Comparison of ENCODE assay signal across 19 cellular contexts in the genomic region with DNA sequence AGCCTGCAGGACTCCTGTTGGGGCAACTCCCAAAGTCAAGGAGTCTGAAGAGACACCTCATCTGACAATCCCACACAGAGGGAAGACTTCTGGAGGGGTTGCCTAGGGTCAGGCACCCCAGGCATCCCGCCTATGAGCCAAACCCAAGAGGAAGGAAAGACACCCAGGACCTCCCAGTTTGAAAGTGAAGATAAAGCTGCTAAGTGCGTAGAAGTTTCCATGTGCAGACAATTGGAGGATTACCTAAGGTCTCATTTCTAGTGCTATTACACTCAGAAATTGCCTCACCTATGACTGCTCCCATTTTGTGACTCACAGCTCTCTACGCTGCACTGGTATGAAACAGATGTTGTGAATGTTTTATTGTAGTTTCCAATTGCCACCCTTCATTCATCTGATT.
DNase-seq lines count a peak whose midpoint lies in the region; ATAC-seq, FAIRE-seq and TF ChIP-seq lines count a peak whose summit lies in the region.
"Had no signal": no experiment of that assay in that cellular context is flagged by ENCODE, and none has a peak within 500 bp of the region (broad histone marks: within the 10 kb centered on the region; RNA-seq: fewer than 3 reads in every experiment).

No MANE protein-coding gene starts in this region.

- H3K4me2 ChIP-seq in astrocyte (ENCODE audit: low read length): no peak overlapping the region

- no peak for FAIRE-seq in astrocyte (lab: Jason Lieb, UNC)
- FAIRE-seq: GM19239, islet of Langerhans, urothelium cell line had no signal

- H3K4me3 ChIP-seq in AG04449 (ENCODE audit: low read depth, low read length): no peak overlapping the region
- H3K4me3 ChIP-seq in astrocyte (ENCODE audit: insufficient read depth, low read depth, low read length): no peak overlapping the region
- H3K4me3 ChIP-seq: adrenal gland had no signal

- H3K4me3 Mint-ChIP-seq in HFFc6: no peak overlapping the region
- no peak overlapping the region for H3K4me3 Mint-ChIP-seq in astrocyte (ENCODE audit: unreplicated experiment)
- H3K4me3 Mint-ChIP-seq: stimulated activated memory B cell treated with anti-CD40 and anti-IgM and Interleukin-4, amounts not matched to agents 10 μg/mL and 1 μg/mL and 100 μg/mL, for 72 hours had no signal

- H2AFZ ChIP-seq in astrocyte (ENCODE audit: low read depth, low read length): no peak overlapping the region

- no peaks in the 10 kb centered on the region for H4K20me1 ChIP-seq in astrocyte (ENCODE audit: insufficient read depth, low read length)

- H3K4me1 ChIP-seq in astrocyte (ENCODE audit: insufficient read depth, low read length): peaks cover 4% of the 10 kb centered on the region

- no peaks in the 10 kb centered on the region for H3K79me2 ChIP-seq in astrocyte (ENCODE audit: insufficient read depth, low read length)

- H3K4me1 Mint-ChIP-seq in HFFc6 (ENCODE audit: low read depth): peaks cover 28% of the 10 kb centered on the region
- H3K4me1 Mint-ChIP-seq in astrocyte (ENCODE audit: low read depth, unreplicated experiment): peaks cover 21% of the 10 kb centered on the region
- H3K4me1 Mint-ChIP-seq: stimulated activated memory B cell treated with anti-CD40 and anti-IgM and Interleukin-4, amounts not matched to agents 10 μg/mL and 1 μg/mL and 100 μg/mL, for 72 hours had no signal

- H3K36me3 Mint-ChIP-seq in HFFc6 (ENCODE audit: low read depth) (no peaks in the 10 kb centered on the region), astrocyte (ENCODE audit: low read depth, unreplicated experiment) (peaks cover 2% of the 10 kb centered on the region)
- H3K36me3 Mint-ChIP-seq: stimulated activated memory B cell treated with anti-CD40 and anti-IgM and Interleukin-4, amounts not matched to agents 10 μg/mL and 1 μg/mL and 100 μg/mL, for 72 hours had no signal

- H3K27ac ChIP-seq in astrocyte (ENCODE audit: low read depth, low read length): no peak overlapping the region
- H3K27ac ChIP-seq: adrenal gland had no signal

- H3K9me3 ChIP-seq in astrocyte (ENCODE audit: insufficient read depth, low read depth, low read length): no peaks in the 10 kb centered on the region
- H3K9me3 ChIP-seq: adrenal gland had no signal

- CTCF ChIA-PET in AG04449 (lab: Yijun Ruan, JAX): interaction anchor here (2.1 to 5.1 kb wide), 2 partner anchors 9 to 324 kb away, joined by 20 to 22 read pairs; partner anchors contain the start of gene SLIT3

- no peaks in the 10 kb centered on the region for H3K27me3 ChIP-seq in astrocyte (ENCODE audit: insufficient read depth, low read length)
- H3K27me3 ChIP-seq: adrenal gland had no signal

- no peak for TF ChIP-seq CTCF in AG04449 (IDR thresholded peaks at IDR 0.05; ENCODE audit: insufficient read depth, low read length, missing control alignments)
- no peak for TF ChIP-seq CTCF in HFFc6 (IDR thresholded peaks at IDR 0.05)
- TF ChIP-seq CTCF in astrocyte (IDR thresholded peaks at IDR 0.05; ENCODE audit: insufficient read depth, low read depth, low read length): no peak
- TF ChIP-seq CTCF in GM13976 (IDR thresholded peaks at IDR 0.05; ENCODE audit: borderline replicate concordance, control extremely low read depth, extremely low read depth, insufficient read depth, missing control alignments): no peak

- H3K9ac ChIP-seq in astrocyte (ENCODE audit: low read length): no peak overlapping the region

- DNase-seq in AG04449 (ENCODE audit: low read depth, low spot score) (peak; percentile 21), HFFc6 (peak; percentile 35), astrocyte (ENCODE audit: low read depth) (peak; percentile 88), glomerular visceral epithelial cell (ENCODE audit: extremely low spot score) (peak; percentile 59), GM13976 (ENCODE audit: low spot score) (no peak), epidermal melanocyte (ENCODE audit: insufficient read length, low spot score) (no peak), NCI-H2196 treated with DMSO at 0.1 percent for 48 hours (lab: John Stamatoyannopoulos, UW; ENCODE audit: unreplicated experiment) (no peak)
- DNase-seq: adrenal gland; cortex of kidney; DMS79; GOT3; stimulated activated CD4-positive, alpha-beta T cell treated with anti-CD3 and anti-CD28 coated beads, Interleukin-2, amount 100 ng/mL, for 48 hours; SW 1271 had no signal

- H3K27me3 Mint-ChIP-seq in HFFc6 (ENCODE audit: insufficient read depth) (peaks cover 5% of the 10 kb centered on the region; the same call in 1 of the 2 replicates), astrocyte (ENCODE audit: low read depth, unreplicated experiment) (peaks cover 2% of the 10 kb centered on the region)

- H3K27ac Mint-ChIP-seq in HFFc6 (no peak overlapping the region), astrocyte (ENCODE audit: unreplicated experiment) (peak overlapping the region; percentile 63)
- H3K27ac Mint-ChIP-seq: stimulated activated memory B cell treated with anti-CD40 and anti-IgM and Interleukin-4, amounts not matched to agents 10 μg/mL and 1 μg/mL and 100 μg/mL, for 72 hours had no signal

- H3K9me3 Mint-ChIP-seq in HFFc6 (no peaks in the 10 kb centered on the region), astrocyte (ENCODE audit: unreplicated experiment) (no peaks in the 10 kb centered on the region)
- H3K9me3 Mint-ChIP-seq: stimulated activated memory B cell treated with anti-CD40 and anti-IgM and Interleukin-4, amounts not matched to agents 10 μg/mL and 1 μg/mL and 100 μg/mL, for 72 hours had no signal

- POLR2A ChIA-PET in AG04449 (lab: Yijun Ruan, JAX): no interaction called here

- no peaks in the 10 kb centered on the region for H3K36me3 ChIP-seq in astrocyte (ENCODE audit: insufficient read depth, low read length)
- H3K36me3 ChIP-seq: adrenal gland had no signal

- ATAC-seq in GM19395 (IDR thresholded peaks at IDR 0.05; ENCODE audit: unreplicated experiment): no peak
- ATAC-seq: activated CD4-positive, CD25-positive, alpha-beta regulatory T cell treated with anti-CD3 and anti-CD28 coated beads, Interleukin-2, amount 50 U/mL, for 24 hours; stimulated activated memory B cell treated with anti-CD40 and anti-IgM and Interleukin-4, amounts not matched to agents 10 μg/mL and 1 μg/mL and 100 μg/mL, for 72 hours had no signal

- in situ Hi-C loops in GM13976 (cut with MboI; ENCODE audit: low sequenced_read_pairs, unreplicated experiment): loop anchor here (25.0 kb wide), 1 partner anchor 609 kb away; the partner anchor contains the start of gene SPDL1

Comparison
In these comparisons a context has a peak if more than half of its experiments do, and no peak if none do; other contexts are left out.
1. DNase-seq: peak in AG04449 (single experiment), HFFc6 (single experiment), astrocyte (single experiment) and glomerular visceral epithelial cell (single experiment); none in GM13976 (single experiment), epidermal melanocyte (single experiment) and NCI-H2196 treated with DMSO at 0.1 percent for 48 hours (single experiment).